In the genomic region with DNA sequence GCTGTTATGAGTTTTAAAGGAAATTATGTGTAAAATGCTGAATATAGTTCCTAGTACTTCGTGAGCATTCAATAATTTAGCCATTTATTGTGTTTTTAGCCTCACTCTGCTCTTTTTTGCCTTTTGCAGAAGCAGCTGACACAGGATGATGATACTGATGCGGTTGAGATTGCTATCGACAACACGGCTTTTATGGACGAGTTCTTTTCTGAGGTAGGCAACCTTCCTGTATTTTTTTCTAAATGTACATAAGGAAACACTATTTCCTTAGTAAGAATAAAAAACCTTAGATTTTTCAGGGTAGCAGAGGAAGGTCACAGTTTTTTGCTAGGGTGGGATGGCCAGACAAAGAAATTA, we compare ENCODE assay signal across 1 cellular context.
TF ChIP-seq lines count a peak whose summit lies in the region.

No MANE protein-coding gene starts in this region.

TF ChIP-seq in HepG2, 621 proteins besides CTCF, POLR2A, EP300 and RAD21:
- TF ChIP-seq, protein P1, sequence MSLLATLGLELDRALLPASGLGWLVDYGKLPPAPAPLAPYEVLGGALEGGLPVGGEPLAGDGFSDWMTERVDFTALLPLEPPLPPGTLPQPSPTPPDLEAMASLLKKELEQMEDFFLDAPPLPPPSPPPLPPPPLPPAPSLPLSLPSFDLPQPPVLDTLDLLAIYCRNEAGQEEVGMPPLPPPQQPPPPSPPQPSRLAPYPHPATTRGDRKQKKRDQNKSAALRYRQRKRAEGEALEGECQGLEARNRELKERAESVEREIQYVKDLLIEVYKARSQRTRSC (CRISPR knock-in tag; IDR thresholded peaks at IDR 0.05; ENCODE audit: low read depth): no peak
- TF ChIP-seq PAF1 (CRISPR knock-in tag; IDR thresholded peaks at IDR 0.05): no peak
- TF ChIP-seq ZNF232 (CRISPR knock-in tag; IDR thresholded peaks at IDR 0.05; ENCODE audit: borderline replicate concordance): no peak
- no peak for TF ChIP-seq CREM (IDR thresholded peaks at IDR 0.05)
- TF ChIP-seq CREM (CRISPR knock-in tag; IDR thresholded peaks at IDR 0.05): no peak
- no peak for TF ChIP-seq WIZ (CRISPR knock-in tag; IDR thresholded peaks at IDR 0.05)
- TF ChIP-seq HOXA5 (CRISPR knock-in tag; IDR thresholded peaks at IDR 0.05): no peak
- TF ChIP-seq ZFP41 (CRISPR knock-in tag; IDR thresholded peaks at IDR 0.05; ENCODE audit: borderline replicate concordance): no peak
- TF ChIP-seq ZBTB7B (CRISPR knock-in tag; IDR thresholded peaks at IDR 0.05): no peak
- no peak for TF ChIP-seq ZNF256 (CRISPR knock-in tag; conservative IDR thresholded peaks at IDR 0.05)
- no peak for TF ChIP-seq TAF15 (IDR thresholded peaks at IDR 0.05; ENCODE audit: low read depth, low read length, poor library complexity, severe bottlenecking)
- TF ChIP-seq PRPF4 (IDR thresholded peaks at IDR 0.05; ENCODE audit: low read depth, low read length, poor library complexity, severe bottlenecking): no peak
